In the genomic region with DNA sequence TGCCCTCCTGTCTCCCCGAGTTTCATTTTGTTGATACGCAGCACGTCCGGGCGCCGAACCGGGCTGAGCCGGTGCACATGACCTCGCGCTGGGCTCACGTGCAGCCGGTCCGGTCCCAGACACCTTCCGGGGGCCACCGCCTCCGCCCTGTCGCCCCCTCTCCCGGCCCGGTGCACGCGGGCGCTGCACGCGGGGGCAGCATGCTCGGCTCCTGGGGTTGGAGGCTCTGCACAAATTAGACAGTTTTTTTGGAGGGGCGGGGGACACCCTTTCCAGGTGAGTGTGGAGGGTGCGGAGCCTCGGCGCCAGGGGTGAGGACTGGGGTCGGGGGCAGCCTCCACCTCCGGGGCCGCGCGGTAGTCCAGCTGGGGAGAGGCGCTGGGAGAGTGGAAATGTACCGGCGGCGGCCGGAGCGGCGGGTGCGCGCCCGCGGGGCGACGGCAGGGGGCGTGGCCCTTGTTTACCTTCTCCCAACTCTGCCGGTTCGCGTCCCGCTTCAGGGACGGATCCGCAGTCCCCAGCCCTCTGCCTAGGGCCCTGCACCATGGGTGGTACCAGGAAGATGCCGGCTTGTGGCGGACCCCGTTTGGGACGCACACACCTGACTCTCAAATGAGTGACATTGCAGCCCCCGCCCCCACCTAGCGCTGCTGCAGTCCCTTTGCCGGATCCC, we compare ENCODE assay signal across 2 cellular contexts.
TF ChIP-seq lines count a peak whose summit lies in the region.

No MANE protein-coding gene starts in this region.

TF ChIP-seq in HEK293, 187 proteins besides CTCF, POLR2A, EP300 and RAD21 (continued from another document and continues in another):
- TF ChIP-seq, protein P1, sequence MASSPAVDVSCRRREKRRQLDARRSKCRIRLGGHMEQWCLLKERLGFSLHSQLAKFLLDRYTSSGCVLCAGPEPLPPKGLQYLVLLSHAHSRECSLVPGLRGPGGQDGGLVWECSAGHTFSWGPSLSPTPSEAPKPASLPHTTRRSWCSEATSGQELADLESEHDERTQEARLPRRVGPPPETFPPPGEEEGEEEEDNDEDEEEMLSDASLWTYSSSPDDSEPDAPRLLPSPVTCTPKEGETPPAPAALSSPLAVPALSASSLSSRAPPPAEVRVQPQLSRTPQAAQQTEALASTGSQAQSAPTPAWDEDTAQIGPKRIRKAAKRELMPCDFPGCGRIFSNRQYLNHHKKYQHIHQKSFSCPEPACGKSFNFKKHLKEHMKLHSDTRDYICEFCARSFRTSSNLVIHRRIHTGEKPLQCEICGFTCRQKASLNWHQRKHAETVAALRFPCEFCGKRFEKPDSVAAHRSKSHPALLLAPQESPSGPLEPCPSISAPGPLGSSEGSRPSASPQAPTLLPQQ (tag by site-specific recombination; IDR thresholded peaks at IDR 0.05): 0 out of 2 replicates have a peak, but pooled peaks have one; percentile 33
- TF ChIP-seq MYNN (tag by site-specific recombination; IDR thresholded peaks at IDR 0.05; ENCODE audit: borderline replicate concordance) (no peak), ZNF214 (tag by site-specific recombination; IDR thresholded peaks at IDR 0.05; ENCODE audit: borderline replicate concordance) (no peak), ZNF843 (tag by site-specific recombination; IDR thresholded peaks at IDR 0.05) (no peak), ZNF211 (tag by site-specific recombination; IDR thresholded peaks at IDR 0.05; ENCODE audit: low read depth) (no peak), HOXA7 (CRISPR knock-in tag; IDR thresholded peaks at IDR 0.05; ENCODE audit: borderline replicate concordance) (no peak), ZFHX2 (tag by site-specific recombination; conservative IDR thresholded peaks at IDR 0.05) (peak; percentile 90), ZNF571 (tag by site-specific recombination; IDR thresholded peaks at IDR 0.05) (no peak), ZNF366 (tag by site-specific recombination; conservative IDR thresholded peaks at IDR 0.05) (no peak), ZNF777 (tag by site-specific recombination; IDR thresholded peaks at IDR 0.05; ENCODE audit: borderline replicate concordance) (no peak)
- TF ChIP-seq, protein P2, sequence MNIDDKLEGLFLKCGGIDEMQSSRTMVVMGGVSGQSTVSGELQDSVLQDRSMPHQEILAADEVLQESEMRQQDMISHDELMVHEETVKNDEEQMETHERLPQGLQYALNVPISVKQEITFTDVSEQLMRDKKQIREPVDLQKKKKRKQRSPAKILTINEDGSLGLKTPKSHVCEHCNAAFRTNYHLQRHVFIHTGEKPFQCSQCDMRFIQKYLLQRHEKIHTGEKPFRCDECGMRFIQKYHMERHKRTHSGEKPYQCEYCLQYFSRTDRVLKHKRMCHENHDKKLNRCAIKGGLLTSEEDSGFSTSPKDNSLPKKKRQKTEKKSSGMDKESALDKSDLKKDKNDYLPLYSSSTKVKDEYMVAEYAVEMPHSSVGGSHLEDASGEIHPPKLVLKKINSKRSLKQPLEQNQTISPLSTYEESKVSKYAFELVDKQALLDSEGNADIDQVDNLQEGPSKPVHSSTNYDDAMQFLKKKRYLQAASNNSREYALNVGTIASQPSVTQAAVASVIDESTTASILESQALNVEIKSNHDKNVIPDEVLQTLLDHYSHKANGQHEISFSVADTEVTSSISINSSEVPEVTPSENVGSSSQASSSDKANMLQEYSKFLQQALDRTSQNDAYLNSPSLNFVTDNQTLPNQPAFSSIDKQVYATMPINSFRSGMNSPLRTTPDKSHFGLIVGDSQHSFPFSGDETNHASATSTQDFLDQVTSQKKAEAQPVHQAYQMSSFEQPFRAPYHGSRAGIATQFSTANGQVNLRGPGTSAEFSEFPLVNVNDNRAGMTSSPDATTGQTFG (tag by site-specific recombination; IDR thresholded peaks at IDR 0.05; ENCODE audit: borderline replicate concordance): no peak
- TF ChIP-seq, protein P3, sequence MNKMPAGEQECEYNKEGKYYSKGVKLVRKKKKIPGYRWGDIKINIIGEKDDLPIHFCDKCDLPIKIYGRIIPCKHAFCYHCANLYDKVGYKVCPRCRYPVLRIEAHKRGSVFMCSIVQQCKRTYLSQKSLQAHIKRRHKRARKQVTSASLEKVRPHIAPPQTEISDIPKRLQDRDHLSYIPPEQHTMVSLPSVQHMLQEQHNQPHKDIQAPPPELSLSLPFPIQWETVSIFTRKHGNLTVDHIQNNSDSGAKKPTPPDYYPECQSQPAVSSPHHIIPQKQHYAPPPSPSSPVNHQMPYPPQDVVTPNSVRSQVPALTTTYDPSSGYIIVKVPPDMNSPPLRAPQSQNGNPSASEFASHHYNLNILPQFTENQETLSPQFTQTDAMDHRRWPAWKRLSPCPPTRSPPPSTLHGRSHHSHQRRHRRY (tag by site-specific recombination; IDR thresholded peaks at IDR 0.05): no peak
- TF ChIP-seq, protein P4, sequence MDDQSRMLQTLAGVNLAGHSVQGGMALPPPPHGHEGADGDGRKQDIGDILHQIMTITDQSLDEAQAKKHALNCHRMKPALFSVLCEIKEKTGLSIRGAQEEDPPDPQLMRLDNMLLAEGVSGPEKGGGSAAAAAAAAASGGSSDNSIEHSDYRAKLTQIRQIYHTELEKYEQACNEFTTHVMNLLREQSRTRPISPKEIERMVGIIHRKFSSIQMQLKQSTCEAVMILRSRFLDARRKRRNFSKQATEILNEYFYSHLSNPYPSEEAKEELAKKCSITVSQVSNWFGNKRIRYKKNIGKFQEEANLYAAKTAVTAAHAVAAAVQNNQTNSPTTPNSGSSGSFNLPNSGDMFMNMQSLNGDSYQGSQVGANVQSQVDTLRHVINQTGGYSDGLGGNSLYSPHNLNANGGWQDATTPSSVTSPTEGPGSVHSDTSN (CRISPR knock-in tag; IDR thresholded peaks at IDR 0.05): peak; percentile 38; the same call in 1 of the 2 replicates
- TF ChIP-seq, protein P5, sequence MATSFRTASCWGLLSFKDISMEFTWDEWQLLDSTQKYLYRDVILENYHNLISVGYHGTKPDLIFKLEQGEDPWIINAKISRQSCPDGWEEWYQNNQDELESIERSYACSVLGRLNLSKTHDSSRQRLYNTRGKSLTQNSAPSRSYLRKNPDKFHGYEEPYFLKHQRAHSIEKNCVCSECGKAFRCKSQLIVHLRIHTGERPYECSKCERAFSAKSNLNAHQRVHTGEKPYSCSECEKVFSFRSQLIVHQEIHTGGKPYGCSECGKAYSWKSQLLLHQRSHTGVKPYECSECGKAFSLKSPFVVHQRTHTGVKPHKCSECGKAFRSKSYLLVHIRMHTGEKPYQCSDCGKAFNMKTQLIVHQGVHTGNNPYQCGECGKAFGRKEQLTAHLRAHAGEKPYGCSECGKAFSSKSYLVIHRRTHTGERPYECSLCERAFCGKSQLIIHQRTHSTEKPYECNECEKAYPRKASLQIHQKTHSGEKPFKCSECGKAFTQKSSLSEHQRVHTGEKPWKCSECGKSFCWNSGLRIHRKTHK (tag by site-specific recombination; IDR thresholded peaks at IDR 0.05): no peak

TF ChIP-seq in WTC11, 78 proteins besides CTCF, POLR2A, EP300 and RAD21 (continued from another document and continues in another):
- TF ChIP-seq, protein P6, sequence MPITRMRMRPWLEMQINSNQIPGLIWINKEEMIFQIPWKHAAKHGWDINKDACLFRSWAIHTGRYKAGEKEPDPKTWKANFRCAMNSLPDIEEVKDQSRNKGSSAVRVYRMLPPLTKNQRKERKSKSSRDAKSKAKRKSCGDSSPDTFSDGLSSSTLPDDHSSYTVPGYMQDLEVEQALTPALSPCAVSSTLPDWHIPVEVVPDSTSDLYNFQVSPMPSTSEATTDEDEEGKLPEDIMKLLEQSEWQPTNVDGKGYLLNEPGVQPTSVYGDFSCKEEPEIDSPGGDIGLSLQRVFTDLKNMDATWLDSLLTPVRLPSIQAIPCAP (CRISPR knock-in tag; IDR thresholded peaks at IDR 0.05): no peak
- peak; percentile 97 for TF ChIP-seq FOXK1 (CRISPR knock-in tag; IDR thresholded peaks at IDR 0.05)
- TF ChIP-seq, protein P7, sequence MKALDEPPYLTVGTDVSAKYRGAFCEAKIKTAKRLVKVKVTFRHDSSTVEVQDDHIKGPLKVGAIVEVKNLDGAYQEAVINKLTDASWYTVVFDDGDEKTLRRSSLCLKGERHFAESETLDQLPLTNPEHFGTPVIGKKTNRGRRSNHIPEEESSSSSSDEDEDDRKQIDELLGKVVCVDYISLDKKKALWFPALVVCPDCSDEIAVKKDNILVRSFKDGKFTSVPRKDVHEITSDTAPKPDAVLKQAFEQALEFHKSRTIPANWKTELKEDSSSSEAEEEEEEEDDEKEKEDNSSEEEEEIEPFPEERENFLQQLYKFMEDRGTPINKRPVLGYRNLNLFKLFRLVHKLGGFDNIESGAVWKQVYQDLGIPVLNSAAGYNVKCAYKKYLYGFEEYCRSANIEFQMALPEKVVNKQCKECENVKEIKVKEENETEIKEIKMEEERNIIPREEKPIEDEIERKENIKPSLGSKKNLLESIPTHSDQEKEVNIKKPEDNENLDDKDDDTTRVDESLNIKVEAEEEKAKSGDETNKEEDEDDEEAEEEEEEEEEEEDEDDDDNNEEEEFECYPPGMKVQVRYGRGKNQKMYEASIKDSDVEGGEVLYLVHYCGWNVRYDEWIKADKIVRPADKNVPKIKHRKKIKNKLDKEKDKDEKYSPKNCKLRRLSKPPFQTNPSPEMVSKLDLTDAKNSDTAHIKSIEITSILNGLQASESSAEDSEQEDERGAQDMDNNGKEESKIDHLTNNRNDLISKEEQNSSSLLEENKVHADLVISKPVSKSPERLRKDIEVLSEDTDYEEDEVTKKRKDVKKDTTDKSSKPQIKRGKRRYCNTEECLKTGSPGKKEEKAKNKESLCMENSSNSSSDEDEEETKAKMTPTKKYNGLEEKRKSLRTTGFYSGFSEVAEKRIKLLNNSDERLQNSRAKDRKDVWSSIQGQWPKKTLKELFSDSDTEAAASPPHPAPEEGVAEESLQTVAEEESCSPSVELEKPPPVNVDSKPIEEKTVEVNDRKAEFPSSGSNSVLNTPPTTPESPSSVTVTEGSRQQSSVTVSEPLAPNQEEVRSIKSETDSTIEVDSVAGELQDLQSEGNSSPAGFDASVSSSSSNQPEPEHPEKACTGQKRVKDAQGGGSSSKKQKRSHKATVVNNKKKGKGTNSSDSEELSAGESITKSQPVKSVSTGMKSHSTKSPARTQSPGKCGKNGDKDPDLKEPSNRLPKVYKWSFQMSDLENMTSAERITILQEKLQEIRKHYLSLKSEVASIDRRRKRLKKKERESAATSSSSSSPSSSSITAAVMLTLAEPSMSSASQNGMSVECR (CRISPR knock-in tag; IDR thresholded peaks at IDR 0.05; ENCODE audit: borderline replicate concordance): no peak; the same call in 1 of the 2 replicates
- 0 out of 2 replicates have a peak, but pooled peaks have one; percentile 15 for TF ChIP-seq SMAD3 (CRISPR knock-in tag; IDR thresholded peaks at IDR 0.05; ENCODE audit: borderline replicate concordance)
- TF ChIP-seq, protein P8, sequence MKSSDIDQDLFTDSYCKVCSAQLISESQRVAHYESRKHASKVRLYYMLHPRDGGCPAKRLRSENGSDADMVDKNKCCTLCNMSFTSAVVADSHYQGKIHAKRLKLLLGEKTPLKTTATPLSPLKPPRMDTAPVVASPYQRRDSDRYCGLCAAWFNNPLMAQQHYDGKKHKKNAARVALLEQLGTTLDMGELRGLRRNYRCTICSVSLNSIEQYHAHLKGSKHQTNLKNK (CRISPR knock-in tag; IDR thresholded peaks at IDR 0.05): no peak
- TF ChIP-seq, protein P9, sequence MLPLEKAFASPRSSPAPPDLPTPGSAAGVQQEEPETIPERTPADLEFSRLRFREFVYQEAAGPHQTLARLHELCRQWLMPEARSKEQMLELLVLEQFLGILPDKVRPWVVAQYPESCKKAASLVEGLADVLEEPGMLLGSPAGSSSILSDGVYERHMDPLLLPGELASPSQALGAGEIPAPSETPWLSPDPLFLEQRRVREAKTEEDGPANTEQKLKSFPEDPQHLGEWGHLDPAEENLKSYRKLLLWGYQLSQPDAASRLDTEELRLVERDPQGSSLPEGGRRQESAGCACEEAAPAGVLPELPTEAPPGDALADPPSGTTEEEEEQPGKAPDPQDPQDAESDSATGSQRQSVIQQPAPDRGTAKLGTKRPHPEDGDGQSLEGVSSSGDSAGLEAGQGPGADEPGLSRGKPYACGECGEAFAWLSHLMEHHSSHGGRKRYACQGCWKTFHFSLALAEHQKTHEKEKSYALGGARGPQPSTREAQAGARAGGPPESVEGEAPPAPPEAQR (CRISPR knock-in tag; IDR thresholded peaks at IDR 0.05): no peak
- TF ChIP-seq CBFB (CRISPR knock-in tag; IDR thresholded peaks at IDR 0.05; ENCODE audit: low read depth): no peak
- TF ChIP-seq SOX15 (CRISPR knock-in tag; IDR thresholded peaks at IDR 0.05): no peak
- 0 out of 2 replicates have a peak, but pooled peaks have one; percentile 5 for TF ChIP-seq TEAD4 (CRISPR knock-in tag; IDR thresholded peaks at IDR 0.05)
- TF ChIP-seq, protein P10, sequence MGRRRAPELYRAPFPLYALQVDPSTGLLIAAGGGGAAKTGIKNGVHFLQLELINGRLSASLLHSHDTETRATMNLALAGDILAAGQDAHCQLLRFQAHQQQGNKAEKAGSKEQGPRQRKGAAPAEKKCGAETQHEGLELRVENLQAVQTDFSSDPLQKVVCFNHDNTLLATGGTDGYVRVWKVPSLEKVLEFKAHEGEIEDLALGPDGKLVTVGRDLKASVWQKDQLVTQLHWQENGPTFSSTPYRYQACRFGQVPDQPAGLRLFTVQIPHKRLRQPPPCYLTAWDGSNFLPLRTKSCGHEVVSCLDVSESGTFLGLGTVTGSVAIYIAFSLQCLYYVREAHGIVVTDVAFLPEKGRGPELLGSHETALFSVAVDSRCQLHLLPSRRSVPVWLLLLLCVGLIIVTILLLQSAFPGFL (CRISPR knock-in tag; IDR thresholded peaks at IDR 0.05; ENCODE audit: borderline replicate concordance): 0 out of 2 replicates have a peak, but pooled peaks have one; percentile 32
- TF ChIP-seq ZNF416 (CRISPR knock-in tag; IDR thresholded peaks at IDR 0.05): peak; percentile 30; the same call in 1 of the 2 replicates
- no peak for TF ChIP-seq GRHL2 (CRISPR knock-in tag; IDR thresholded peaks at IDR 0.05; ENCODE audit: insufficient replicate concordance, severe bottlenecking)
- TF ChIP-seq NFE2L1 (CRISPR knock-in tag; IDR thresholded peaks at IDR 0.05): peak; percentile 16; the same call in 1 of the 2 replicates
- no peak for TF ChIP-seq HMGA2 (CRISPR knock-in tag; IDR thresholded peaks at IDR 0.05)
- TF ChIP-seq, protein P11, sequence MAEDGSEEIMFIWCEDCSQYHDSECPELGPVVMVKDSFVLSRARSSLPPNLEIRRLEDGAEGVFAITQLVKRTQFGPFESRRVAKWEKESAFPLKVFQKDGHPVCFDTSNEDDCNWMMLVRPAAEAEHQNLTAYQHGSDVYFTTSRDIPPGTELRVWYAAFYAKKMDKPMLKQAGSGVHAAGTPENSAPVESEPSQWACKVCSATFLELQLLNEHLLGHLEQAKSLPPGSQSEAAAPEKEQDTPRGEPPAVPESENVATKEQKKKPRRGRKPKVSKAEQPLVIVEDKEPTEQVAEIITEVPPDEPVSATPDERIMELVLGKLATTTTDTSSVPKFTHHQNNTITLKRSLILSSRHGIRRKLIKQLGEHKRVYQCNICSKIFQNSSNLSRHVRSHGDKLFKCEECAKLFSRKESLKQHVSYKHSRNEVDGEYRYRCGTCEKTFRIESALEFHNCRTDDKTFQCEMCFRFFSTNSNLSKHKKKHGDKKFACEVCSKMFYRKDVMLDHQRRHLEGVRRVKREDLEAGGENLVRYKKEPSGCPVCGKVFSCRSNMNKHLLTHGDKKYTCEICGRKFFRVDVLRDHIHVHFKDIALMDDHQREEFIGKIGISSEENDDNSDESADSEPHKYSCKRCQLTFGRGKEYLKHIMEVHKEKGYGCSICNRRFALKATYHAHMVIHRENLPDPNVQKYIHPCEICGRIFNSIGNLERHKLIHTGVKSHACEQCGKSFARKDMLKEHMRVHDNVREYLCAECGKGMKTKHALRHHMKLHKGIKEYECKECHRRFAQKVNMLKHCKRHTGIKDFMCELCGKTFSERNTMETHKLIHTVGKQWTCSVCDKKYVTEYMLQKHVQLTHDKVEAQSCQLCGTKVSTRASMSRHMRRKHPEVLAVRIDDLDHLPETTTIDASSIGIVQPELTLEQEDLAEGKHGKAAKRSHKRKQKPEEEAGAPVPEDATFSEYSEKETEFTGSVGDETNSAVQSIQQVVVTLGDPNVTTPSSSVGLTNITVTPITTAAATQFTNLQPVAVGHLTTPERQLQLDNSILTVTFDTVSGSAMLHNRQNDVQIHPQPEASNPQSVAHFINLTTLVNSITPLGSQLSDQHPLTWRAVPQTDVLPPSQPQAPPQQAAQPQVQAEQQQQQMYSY (CRISPR knock-in tag; IDR thresholded peaks at IDR 0.05): no peak
- no peak for TF ChIP-seq FOXJ3 (CRISPR knock-in tag; IDR thresholded peaks at IDR 0.05; ENCODE audit: borderline replicate concordance)
- TF ChIP-seq KAT7 (CRISPR knock-in tag; IDR thresholded peaks at IDR 0.05; ENCODE audit: borderline replicate concordance): 0 out of 2 replicates have a peak, but pooled peaks have one; percentile 28
- no peak for TF ChIP-seq ZNF396 (CRISPR knock-in tag; IDR thresholded peaks at IDR 0.05; ENCODE audit: borderline replicate concordance)
- no peak for TF ChIP-seq ATF1 (CRISPR knock-in tag; IDR thresholded peaks at IDR 0.05)
